In the genomic region with DNA sequence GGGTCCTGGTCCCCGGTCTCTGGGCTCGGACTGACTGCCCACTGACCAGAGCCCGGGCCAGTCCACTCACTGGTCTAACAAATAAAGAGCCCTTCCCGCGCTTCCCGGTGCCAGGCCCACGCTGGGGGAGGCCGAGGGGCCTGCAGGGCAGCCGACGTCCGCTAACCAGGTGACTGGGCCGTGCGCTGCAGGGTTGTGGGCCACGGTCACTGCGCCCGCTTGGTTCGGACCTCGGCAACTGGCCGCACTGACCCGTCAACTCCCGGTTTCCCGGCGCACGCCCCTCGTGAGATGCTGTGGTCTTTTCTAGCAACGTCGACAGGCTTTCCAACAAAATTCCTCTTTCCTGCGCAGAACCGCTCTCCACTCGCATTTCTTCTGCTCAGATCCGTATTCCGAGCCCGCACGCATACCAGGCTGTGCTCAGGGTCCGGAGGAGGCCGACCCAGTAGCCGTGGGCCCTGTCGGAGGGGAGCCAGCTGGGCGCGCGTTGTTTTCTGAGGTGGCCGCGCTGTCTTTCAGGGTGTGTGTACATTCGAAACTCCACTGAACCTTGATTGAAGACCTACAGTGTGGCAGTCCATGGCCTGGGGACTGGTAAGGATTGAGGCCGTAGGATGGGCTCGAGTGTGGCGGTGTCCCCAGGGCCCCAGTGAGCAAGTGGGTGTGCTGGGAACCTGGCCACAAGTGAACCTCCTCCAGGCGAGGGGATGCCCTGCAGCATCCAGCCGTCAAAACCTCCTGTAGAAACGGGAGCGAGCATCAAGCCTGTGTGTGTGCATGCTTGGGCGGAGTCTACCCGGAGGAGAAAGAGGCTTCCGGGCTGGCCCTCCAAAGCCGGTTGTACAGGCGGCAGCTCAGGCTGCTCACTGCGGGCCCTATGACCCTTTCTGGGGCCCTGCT, we compare ENCODE assay signal across 8 cellular contexts. TPM values are rescaled to one million over a fixed set of nuclear protein-coding genes. Genes with fewer than 3 reads are reported as not detected.
DNase-seq lines count a peak whose midpoint lies in the region; ATAC-seq and TF ChIP-seq lines count a peak whose summit lies in the region.

No MANE protein-coding gene starts in this region.

- DNase-seq in NCI-H82 (lab: John Stamatoyannopoulos, UW) (peak; percentile 68), NCI-H82 treated with DMSO at 0.1 percent for 48 hours (lab: John Stamatoyannopoulos, UW; ENCODE audit: unreplicated experiment) (no peak), NCI-H748 treated with DMSO at 0.1 percent for 48 hours (lab: John Stamatoyannopoulos, UW) (peak; percentile 29), cerebellar cortex (ENCODE audit: low spot score) (peak; percentile 69), right lobe of liver (peak in 2 of 3 donors; percentile 31 to 45), upper lobe of left lung (peak; percentile 25 to 87), HUDEP-2 (lab: John Stamatoyannopoulos, UW; ENCODE audit: unreplicated experiment in 76 of 76) (no peak)

- intact Hi-C loops in right lobe of liver (cut with DNase I) = no loop called here

- no peak for TF ChIP-seq EP300 in upper lobe of left lung (IDR thresholded peaks at IDR 0.05)

- peaks cover 0 to 16% (median 0%) of the 10 kb centered on the region in 4 donors for H3K4me1 ChIP-seq in right lobe of liver
- H3K4me1 ChIP-seq in upper lobe of left lung = peaks cover 56 to 88% (median 70%) of the 10 kb centered on the region in 4 donors

- ATAC-seq in right lobe of liver (no peak), upper lobe of left lung (ENCODE audit: low FRiP score in 2 of 2) (no peak), GM18511 (IDR thresholded peaks at IDR 0.05; ENCODE audit: unreplicated experiment) (no peak)

- TF ChIP-seq POLR2A in right lobe of liver (IDR thresholded peaks at IDR 0.05) = no peak
- TF ChIP-seq POLR2A in upper lobe of left lung (IDR thresholded peaks at IDR 0.05) = no peak

- TF ChIP-seq CTCF in right lobe of liver (IDR thresholded peaks at IDR 0.05) = no peak
- TF ChIP-seq CTCF in upper lobe of left lung (IDR thresholded peaks at IDR 0.05) = no peak

- H3K27me3 ChIP-seq in right lobe of liver = no peaks in the 10 kb centered on the region
- H3K27me3 ChIP-seq in upper lobe of left lung = no peaks in the 10 kb centered on the region

- H3K27ac ChIP-seq in right lobe of liver (peak overlapping the region; percentile 33 to 49 (median 40)), upper lobe of left lung (peak overlapping the region; percentile 68 to 90 (median 80))

- 100% methylated on average over 2 of the region's 57 CpGs for WGBS in right lobe of liver (ENCODE audit: insufficient coverage, low coverage, low lambda C conversion rate, missing lambda C conversion rate)
- 70 to 87% methylated on average over 39 to 40 of the region's 57 CpGs for WGBS in upper lobe of left lung, 2 donors

- H3K36me3 ChIP-seq in right lobe of liver (no peaks in the 10 kb centered on the region), upper lobe of left lung (no peaks in the 10 kb centered on the region)

- H3K4me3 ChIP-seq in right lobe of liver = peak overlapping the region; percentile 31 to 48 (median 40)
- H3K4me3 ChIP-seq in upper lobe of left lung = peak overlapping the region; percentile 12 to 77 (median 69)

- no peaks in the 10 kb centered on the region for H3K9me3 ChIP-seq in right lobe of liver
- H3K9me3 ChIP-seq in upper lobe of left lung = no peaks in the 10 kb centered on the region

RNA-seq across cellular contexts. Expression of a gene that starts 0.9 kb away (rescaled TPM):
- total RNA-seq in right lobe of liver = 10 to 100 TPM in 1 of 6 experiments, 1 to 10 TPM in 5; 1.1 to 12.5 (median 3.9) TPM
- 100 to 1,000 TPM in 1 of 6 donors, 10 to 100 TPM in 5; 27.3 to 113 (median 46.2) TPM for total RNA-seq in upper lobe of left lung

RNA-seq across cellular contexts. Expression of a gene that starts 1.9 kb away (rescaled TPM):
- total RNA-seq in right lobe of liver (1 to 10 TPM in 5 of 6 experiments, under 1 TPM in 1; 0.81 to 8.3 (median 4.3) TPM), upper lobe of left lung (10 to 100 TPM in 2 of 6 donors, 1 to 10 TPM in 4; 2.0 to 43.0 (median 3.0) TPM)

RNA-seq across cellular contexts. Expression of a gene that starts 39.4 kb away (rescaled TPM):
- total RNA-seq in right lobe of liver = 100 to 1,000 TPM in 3 of 6 experiments, 10 to 100 TPM in 3; 60.7 to 268 (median 92.5) TPM
- 100 to 1,000 TPM in 4 of 6 donors, 10 to 100 TPM in 2; 42.9 to 259 (median 125) TPM for total RNA-seq in upper lobe of left lung

Comparison
In these comparisons a context has a peak if more than half of its experiments do, and no peak if none do; other contexts are left out.
1. DNase-seq: peak in NCI-H82 (single experiment), NCI-H748 treated with DMSO at 0.1 percent for 48 hours (single experiment), cerebellar cortex (single experiment), right lobe of liver (2 of 3) and upper lobe of left lung (2 of 2); none in NCI-H82 treated with DMSO at 0.1 percent for 48 hours (single experiment) and HUDEP-2 (0 of 76).